Comparison of ENCODE assay signal across 1 cellular context in genomic region chr1:3821934-3822307, GRCh38.
A peak's percentile ranks its signal among the peaks of the same experiment; 100 is the strongest.
TF ChIP-seq lines count a peak whose summit lies in the region.

No MANE protein-coding gene starts in this region.

TF ChIP-seq in IMR-90, 13 proteins besides CTCF, POLR2A, EP300 and RAD21:
- TF ChIP-seq CEBPB (IDR thresholded peaks at IDR 0.05; ENCODE audit: low read depth, low read length), result peak; percentile 49
- no peak for TF ChIP-seq MAZ (IDR thresholded peaks at IDR 0.05; ENCODE audit: borderline replicate concordance, low read depth, low read length)
- no peak for TF ChIP-seq RCOR1 (IDR thresholded peaks at IDR 0.05; ENCODE audit: insufficient replicate concordance, low read length)
- TF ChIP-seq SMC3 (IDR thresholded peaks at IDR 0.05; ENCODE audit: low read depth, low read length), result no peak
- no peak for TF ChIP-seq USF2 (IDR thresholded peaks at IDR 0.05; ENCODE audit: low read depth, low read length)
- no peak for TF ChIP-seq MAFK (IDR thresholded peaks at IDR 0.05; ENCODE audit: low read depth, low read length)
- no peak for TF ChIP-seq RFX5 (IDR thresholded peaks at IDR 0.05; ENCODE audit: low read depth, low read length)
- TF ChIP-seq BHLHE40 (IDR thresholded peaks at IDR 0.05; ENCODE audit: low read depth, low read length), result no peak
- no peak for TF ChIP-seq MXI1 (IDR thresholded peaks at IDR 0.05; ENCODE audit: borderline replicate concordance, low read depth, low read length)
